Comparison of ENCODE assay signal across 20 cellular contexts in the genomic region with DNA sequence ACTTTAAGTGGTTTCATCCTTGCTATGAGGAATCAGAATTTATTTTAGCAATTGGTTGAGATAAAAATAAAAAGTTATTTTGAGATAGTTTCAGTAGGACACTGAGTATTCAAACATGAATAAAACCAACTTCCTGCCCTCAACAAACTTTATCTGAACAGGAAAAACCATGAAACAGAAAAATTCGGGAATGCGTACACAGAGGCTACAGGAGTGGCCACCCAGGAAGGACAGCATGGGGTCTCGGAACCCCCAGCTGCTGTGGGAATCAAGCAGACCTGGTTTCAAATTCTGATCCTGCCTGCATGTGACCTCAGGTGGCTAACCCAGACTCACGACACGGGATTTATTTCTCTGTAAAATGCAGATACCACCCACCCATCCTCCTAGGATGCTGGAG. TPM values are rescaled to one million over a fixed set of nuclear protein-coding genes. Genes with fewer than 3 reads are reported as not detected.
"Had no signal": no experiment of that assay in that cellular context is flagged by ENCODE, and none has a peak within 500 bp of the region (broad histone marks: within the 10 kb centered on the region; RNA-seq: fewer than 3 reads in every experiment).

No MANE protein-coding gene starts in this region.

- H3K27me3 Mint-ChIP-seq: activated naive CD8-positive, alpha-beta T cell treated with anti-CD3 and anti-CD28 coated beads, Interleukin-2, amount 10 ng/mL, durations not matched to agents 7 days and 5 days had no signal

- H3K27ac Mint-ChIP-seq: type B pancreatic cell had no signal

- H3K27ac ChIP-seq: esophagus muscularis mucosa, lower lobe of right lung, psoas muscle, right lobe of liver, suprapubic skin, VCaP had no signal

- H3K4me3 ChIP-seq: esophagus muscularis mucosa, lower lobe of right lung, psoas muscle, right lobe of liver, suprapubic skin had no signal

- ATAC-seq: left cardiac atrium, lower lobe of right lung, psoas muscle had no signal

- H3K36me3 Mint-ChIP-seq: type B pancreatic cell had no signal

- H3K4me1 ChIP-seq: psoas muscle had no signal

- H3K4me3 Mint-ChIP-seq: activated naive CD8-positive, alpha-beta T cell treated with anti-CD3 and anti-CD28 coated beads, Interleukin-2, amount 10 ng/mL, durations not matched to agents 7 days and 5 days; type B pancreatic cell had no signal

- DNase-seq: activated CD4-positive, alpha-beta T cell treated with anti-CD3 and anti-CD28 coated beads for 4 hours; activated CD8-positive, alpha-beta memory T cell treated with anti-CD3 and anti-CD28 coated beads for 24 hours; activated effector memory CD4-positive, alpha-beta T cell treated with Interleukin-2 at 50 U/mL for 16 hours; activated naive CD8-positive, alpha-beta T cell treated with anti-CD3 and anti-CD28 coated beads, Interleukin-2, amount 10 ng/mL, durations not matched to agents 7 days and 5 days; anterior cingulate cortex; glutamatergic neuron; left cardiac atrium; lower lobe of right lung; midbrain; naive B cell; psoas muscle; right lobe of liver; stimulated activated CD4-positive, alpha-beta T cell treated with anti-CD3 and anti-CD28 coated beads, Interleukin-2, amount 100 ng/mL, for 24 hours; stimulated activated naive CD4-positive, alpha-beta T cell treated with Interleukin-2 at 50 U/mL for 16 hours had no signal

- H3K36me3 ChIP-seq: esophagus muscularis mucosa, lower lobe of right lung, right lobe of liver, suprapubic skin had no signal

- FAIRE-seq: bronchial epithelial cell had no signal

- H3K9me3 ChIP-seq: lower lobe of right lung, psoas muscle, right lobe of liver, suprapubic skin had no signal

- H3K27me3 ChIP-seq: esophagus muscularis mucosa, right lobe of liver, suprapubic skin had no signal

RNA-seq across cellular contexts. Expression of a gene that starts 49.0 kb away (rescaled TPM):
- total RNA-seq: activated naive CD8-positive, alpha-beta T cell treated with anti-CD3 and anti-CD28 coated beads, Interleukin-2, amount 10 ng/mL, durations not matched to agents 7 days and 5 days; fibroblast of villous mesenchyme had no signal
